29 cellular contexts compared by ENCODE assay signal in the genomic region with DNA sequence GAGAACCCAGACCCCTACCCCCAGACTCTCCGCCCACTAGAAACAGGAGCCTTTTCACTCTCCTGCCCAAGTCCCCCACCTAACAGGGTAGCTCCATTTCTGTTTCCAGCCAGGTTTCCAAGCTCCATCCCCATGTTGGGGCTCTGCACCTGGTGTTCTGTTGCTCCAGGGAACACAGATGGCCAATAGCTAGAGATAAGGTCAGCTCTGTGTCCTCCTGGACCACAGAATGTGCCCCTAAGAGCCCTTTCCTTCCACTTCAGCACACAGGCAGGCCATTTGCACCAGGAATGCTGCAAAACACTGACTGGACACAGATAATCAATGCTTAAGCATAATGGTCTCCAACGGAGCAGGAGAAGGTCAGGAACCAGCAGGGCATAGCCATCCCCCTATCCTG.
A peak's percentile ranks its signal among the peaks of the same experiment; 100 is the strongest.
DNase-seq lines count a peak whose midpoint lies in the region; ATAC-seq, FAIRE-seq and TF ChIP-seq lines count a peak whose summit lies in the region.
"Had no signal": no experiment of that assay in that cellular context is flagged by ENCODE, and none has a peak within 500 bp of the region (broad histone marks: within the 10 kb centered on the region; RNA-seq: fewer than 3 reads in every experiment).

No MANE protein-coding gene starts in this region.

- no peak overlapping the region for H3K27ac Mint-ChIP-seq in osteocyte (ENCODE audit: unreplicated experiment)
- H3K27ac Mint-ChIP-seq: CD4-positive, alpha-beta memory T cell; GM23338 had no signal

- TF ChIP-seq RAD21 in A549 (conservative IDR thresholded peaks at IDR 0.05 in 1 of 2, IDR thresholded peaks at IDR 0.05 in 1 of 2), result no peak

- CTCF ChIA-PET in A549 (lab: Yijun Ruan, JAX), result interaction anchor here (0.9 kb wide), 1 partner anchor 449 kb away, joined by 3 read pairs; no protein-coding TSS in a partner anchor

- WGBS in A549 (ENCODE audit: missing lambda C conversion rate), result 83% methylated on average over 2 of the region's 2 CpGs

- TF ChIP-seq EP300 in A549 (IDR thresholded peaks at IDR 0.05), result no peak

- TF ChIP-seq CTCF in A549 (IDR thresholded peaks at IDR 0.05) (no peak), osteocyte (IDR thresholded peaks at IDR 0.05) (no peak)

- H3K4me3 ChIP-seq in A549, result no peak overlapping the region
- H3K4me3 ChIP-seq: GM23338, MG63, SK-N-MC had no signal

- no peaks in the 10 kb centered on the region for H3K9me3 ChIP-seq in A549
- H3K9me3 ChIP-seq: MG63 had no signal

- peaks cover 41% of the 10 kb centered on the region for H3K27me3 Mint-ChIP-seq in osteocyte (ENCODE audit: unreplicated experiment)

- H3K4me3 Mint-ChIP-seq in osteocyte (ENCODE audit: unreplicated experiment), result no peak overlapping the region
- H3K4me3 Mint-ChIP-seq: CD4-positive, alpha-beta memory T cell; GM23338 had no signal

- H3K27ac ChIP-seq in A549, result peak overlapping the region; percentile 71 to 88; a peak in 4 of 6 replicates
- H3K27ac ChIP-seq: RWPE1, SK-N-MC had no signal

- POLR2A ChIA-PET in A549 (lab: Yijun Ruan, JAX), result no interaction called here

- no peak for TF ChIP-seq POLR2A in A549 (IDR thresholded peaks at IDR 0.05; ENCODE audit: low read length)

- no peaks in the 10 kb centered on the region for H3K4me1 Mint-ChIP-seq in osteocyte (ENCODE audit: unreplicated experiment)
- H3K4me1 Mint-ChIP-seq: CD4-positive, alpha-beta memory T cell; GM23338 had no signal

- no peaks in the 10 kb centered on the region for H3K9me3 Mint-ChIP-seq in osteocyte (ENCODE audit: unreplicated experiment)
- H3K9me3 Mint-ChIP-seq: CD4-positive, alpha-beta memory T cell; GM23338 had no signal

- DNase-seq in A549 (ENCODE audit: low read depth in 1 of 2, low spot score in 1 of 2) (no peak), SK-N-DZ (ENCODE audit: low spot score) (peak; percentile 26), left kidney (ENCODE audit: low read depth, low spot score) (peak; percentile 9), osteocyte (ENCODE audit: extremely low spot score, unreplicated experiment) (peak; percentile 46), NK-92 (lab: John Stamatoyannopoulos, UW; ENCODE audit: unreplicated experiment) (no peak), DMS 273 treated with DMSO at 0.1 percent for 48 hours (lab: John Stamatoyannopoulos, UW) (no peak), SHP77 treated with DMSO at 0.1 percent for 48 hours (lab: John Stamatoyannopoulos, UW) (no peak)
- DNase-seq: AML-193; C1 segment of cervical spinal cord; CD4-positive, alpha-beta memory T cell; COR-L47; DND-41; HCEC 1CT; IMR-90; KG1; MG63; NCI-H1105 treated with DMSO at 0.1 percent for 48 hours; NCI-H1694; NCI-H2029 treated with DMSO at 0.1 percent for 48 hours; NCI-H2227 treated with DMSO at 0.1 percent for 48 hours; NCI-H510A; NCI-H69; SHP77 had no signal

- H3K4me1 ChIP-seq in A549, result peaks cover 75% of the 10 kb centered on the region

- ATAC-seq in A549, result no peak
- no peak for ATAC-seq in GM21786 (IDR thresholded peaks at IDR 0.05; ENCODE audit: unreplicated experiment)
- ATAC-seq: GM23338 had no signal

- H3K4me2 ChIP-seq in A549, result no peak overlapping the region
- H3K4me2 ChIP-seq: GM23338 had no signal

- no peak for FAIRE-seq in A549 (lab: Jason Lieb, UNC)
- FAIRE-seq: A204.1, GM18507 had no signal

- no peaks in the 10 kb centered on the region for H3K36me3 Mint-ChIP-seq in osteocyte (ENCODE audit: unreplicated experiment)
- H3K36me3 Mint-ChIP-seq: CD4-positive, alpha-beta memory T cell had no signal

TF ChIP-seq in A549, 52 proteins besides CTCF, POLR2A, EP300 and RAD21:
- TF ChIP-seq, protein P1, sequence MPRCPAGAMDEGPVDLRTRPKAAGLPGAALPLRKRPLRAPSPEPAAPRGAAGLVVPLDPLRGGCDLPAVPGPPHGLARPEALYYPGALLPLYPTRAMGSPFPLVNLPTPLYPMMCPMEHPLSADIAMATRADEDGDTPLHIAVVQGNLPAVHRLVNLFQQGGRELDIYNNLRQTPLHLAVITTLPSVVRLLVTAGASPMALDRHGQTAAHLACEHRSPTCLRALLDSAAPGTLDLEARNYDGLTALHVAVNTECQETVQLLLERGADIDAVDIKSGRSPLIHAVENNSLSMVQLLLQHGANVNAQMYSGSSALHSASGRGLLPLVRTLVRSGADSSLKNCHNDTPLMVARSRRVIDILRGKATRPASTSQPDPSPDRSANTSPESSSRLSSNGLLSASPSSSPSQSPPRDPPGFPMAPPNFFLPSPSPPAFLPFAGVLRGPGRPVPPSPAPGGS (IDR thresholded peaks at IDR 0.05), result no peak
- TF ChIP-seq, protein P2, sequence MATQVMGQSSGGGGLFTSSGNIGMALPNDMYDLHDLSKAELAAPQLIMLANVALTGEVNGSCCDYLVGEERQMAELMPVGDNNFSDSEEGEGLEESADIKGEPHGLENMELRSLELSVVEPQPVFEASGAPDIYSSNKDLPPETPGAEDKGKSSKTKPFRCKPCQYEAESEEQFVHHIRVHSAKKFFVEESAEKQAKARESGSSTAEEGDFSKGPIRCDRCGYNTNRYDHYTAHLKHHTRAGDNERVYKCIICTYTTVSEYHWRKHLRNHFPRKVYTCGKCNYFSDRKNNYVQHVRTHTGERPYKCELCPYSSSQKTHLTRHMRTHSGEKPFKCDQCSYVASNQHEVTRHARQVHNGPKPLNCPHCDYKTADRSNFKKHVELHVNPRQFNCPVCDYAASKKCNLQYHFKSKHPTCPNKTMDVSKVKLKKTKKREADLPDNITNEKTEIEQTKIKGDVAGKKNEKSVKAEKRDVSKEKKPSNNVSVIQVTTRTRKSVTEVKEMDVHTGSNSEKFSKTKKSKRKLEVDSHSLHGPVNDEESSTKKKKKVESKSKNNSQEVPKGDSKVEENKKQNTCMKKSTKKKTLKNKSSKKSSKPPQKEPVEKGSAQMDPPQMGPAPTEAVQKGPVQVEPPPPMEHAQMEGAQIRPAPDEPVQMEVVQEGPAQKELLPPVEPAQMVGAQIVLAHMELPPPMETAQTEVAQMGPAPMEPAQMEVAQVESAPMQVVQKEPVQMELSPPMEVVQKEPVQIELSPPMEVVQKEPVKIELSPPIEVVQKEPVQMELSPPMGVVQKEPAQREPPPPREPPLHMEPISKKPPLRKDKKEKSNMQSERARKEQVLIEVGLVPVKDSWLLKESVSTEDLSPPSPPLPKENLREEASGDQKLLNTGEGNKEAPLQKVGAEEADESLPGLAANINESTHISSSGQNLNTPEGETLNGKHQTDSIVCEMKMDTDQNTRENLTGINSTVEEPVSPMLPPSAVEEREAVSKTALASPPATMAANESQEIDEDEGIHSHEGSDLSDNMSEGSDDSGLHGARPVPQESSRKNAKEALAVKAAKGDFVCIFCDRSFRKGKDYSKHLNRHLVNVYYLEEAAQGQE (IDR thresholded peaks at IDR 0.05), result no peak
- TF ChIP-seq FOSL2 (IDR thresholded peaks at IDR 0.05) (no peak), FOSL2 (CRISPR knock-in tag; IDR thresholded peaks at IDR 0.05) (no peak), MAZ (IDR thresholded peaks at IDR 0.05; ENCODE audit: borderline replicate concordance, low read depth, low read length) (no peak)
TF ChIP-seq in A549: peak in this region for 0.

Comparison
In these comparisons a context has a peak if more than half of its experiments do, and no peak if none do; other contexts are left out.
1. DNase-seq: peak in SK-N-DZ (single experiment), left kidney (single experiment) and osteocyte (single experiment); none in A549 (0 of 2), NK-92 (single experiment), DMS 273 treated with DMSO at 0.1 percent for 48 hours (single experiment) and SHP77 treated with DMSO at 0.1 percent for 48 hours (single experiment).